In genomic region chr9:137235424-137236237, GRCh38 we compare ENCODE assay signal across 1 cellular context.
TF ChIP-seq lines count a peak whose summit lies in the region.

No MANE protein-coding gene starts in this region.

TF ChIP-seq in HEK293, 187 proteins besides CTCF, POLR2A, EP300 and RAD21 (continued from another document):
- TF ChIP-seq ZBTB11 (tag by site-specific recombination; conservative IDR thresholded peaks at IDR 0.05; ENCODE audit: low read depth) (no peak), YY2 (tag by site-specific recombination; IDR thresholded peaks at IDR 0.05) (no peak), REPIN1 (tag by site-specific recombination; IDR thresholded peaks at IDR 0.05; ENCODE audit: low read depth) (no peak)
